ENCODE assay signal across 13 cellular contexts in the genomic region with DNA sequence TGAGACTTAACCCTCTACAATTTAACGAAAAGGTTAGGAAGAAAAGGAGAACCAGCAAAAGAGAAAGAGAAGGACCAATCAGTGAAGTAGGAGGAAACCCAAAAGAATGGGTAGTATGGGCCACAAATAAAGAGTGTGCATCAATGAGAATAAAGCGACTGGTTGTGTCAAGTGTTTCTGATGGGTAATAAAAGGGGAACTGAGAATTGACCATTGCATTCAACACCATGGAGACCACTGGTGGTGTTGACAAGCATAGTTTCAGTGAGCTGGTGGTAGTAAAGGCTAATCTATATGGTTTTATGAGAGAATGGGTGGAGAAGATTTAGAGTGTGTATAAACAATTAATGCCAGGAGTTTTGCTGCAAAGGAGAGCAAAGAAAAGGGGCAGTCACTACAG.
DNase-seq lines count a peak whose midpoint lies in the region; ATAC-seq, FAIRE-seq and TF ChIP-seq lines count a peak whose summit lies in the region.
"Had no signal": no experiment of that assay in that cellular context is flagged by ENCODE, and none has a peak within 500 bp of the region (broad histone marks: within the 10 kb centered on the region; RNA-seq: fewer than 3 reads in every experiment).

No MANE protein-coding gene starts in this region.

- no peaks in the 10 kb centered on the region for H3K4me1 Mint-ChIP-seq in natural killer cell treated with Interleukin-12 subunit alpha and Interleukin-12 subunit beta and Interleukin-15 and Interleukin-18, amount 100 ng/mL, for 72 hours (ENCODE audit: low read depth in 2 of 2)
- H3K4me1 Mint-ChIP-seq: activated CD4-positive, alpha-beta T cell treated with anti-CD3 and anti-CD28 coated beads, Interleukin-2, amount 10 ng/mL, durations not matched to agents 24 days and 14 days had no signal

- H3K27ac Mint-ChIP-seq in natural killer cell treated with Interleukin-12 subunit alpha and Interleukin-12 subunit beta and Interleukin-15 and Interleukin-18, amount 100 ng/mL, for 72 hours = no peak overlapping the region
- H3K27ac Mint-ChIP-seq: activated CD4-positive, alpha-beta T cell treated with anti-CD3 and anti-CD28 coated beads, Interleukin-2, amount 10 ng/mL, durations not matched to agents 24 days and 14 days had no signal

- no peak for TF ChIP-seq POLR2A in GM12891 (IDR thresholded peaks at IDR 0.05; ENCODE audit: low read depth, low read length)

- H3K27me3 Mint-ChIP-seq in natural killer cell treated with Interleukin-12 subunit alpha and Interleukin-12 subunit beta and Interleukin-15 and Interleukin-18, amount 100 ng/mL, for 72 hours = peaks cover 3 to 6% of the 10 kb centered on the region in 2 donors
- H3K27me3 Mint-ChIP-seq: activated CD4-positive, alpha-beta T cell treated with anti-CD3 and anti-CD28 coated beads, Interleukin-2, amount 10 ng/mL, durations not matched to agents 24 days and 14 days had no signal

- H3K9me3 Mint-ChIP-seq in natural killer cell treated with Interleukin-12 subunit alpha and Interleukin-12 subunit beta and Interleukin-15 and Interleukin-18, amount 100 ng/mL, for 72 hours = no peaks in the 10 kb centered on the region
- H3K9me3 Mint-ChIP-seq: activated CD4-positive, alpha-beta T cell treated with anti-CD3 and anti-CD28 coated beads, Interleukin-2, amount 10 ng/mL, durations not matched to agents 24 days and 14 days had no signal

- no peak for FAIRE-seq in GM12891 (lab: Jason Lieb, UNC)
- FAIRE-seq: A204.1, pancreas had no signal

- no peaks in the 10 kb centered on the region for H3K36me3 Mint-ChIP-seq in natural killer cell treated with Interleukin-12 subunit alpha and Interleukin-12 subunit beta and Interleukin-15 and Interleukin-18, amount 100 ng/mL, for 72 hours

- DNase-seq in GM12891 (ENCODE audit: insufficient read length, low spot score) (no peak), hypothalamus (lab: John Stamatoyannopoulos, UW) (no peak), anterior cingulate cortex (lab: John Stamatoyannopoulos, UW) (no peak)
- no peak for DNase-seq in activated CD8-positive, alpha-beta memory T cell treated with anti-CD3 and anti-CD28 coated beads for 24 hours
- DNase-seq in natural killer cell treated with Interleukin-12 subunit alpha and Interleukin-12 subunit beta and Interleukin-15 and Interleukin-18, amount 100 ng/mL, for 72 hours (ENCODE audit: low spot score) = no peak
- DNase-seq: activated CD4-positive, alpha-beta T cell treated with anti-CD3 and anti-CD28 coated beads, Interleukin-2, amount 10 ng/mL, durations not matched to agents 24 days and 14 days; MG63; NCI-H82; pancreas had no signal

- H3K4me3 Mint-ChIP-seq in natural killer cell treated with Interleukin-12 subunit alpha and Interleukin-12 subunit beta and Interleukin-15 and Interleukin-18, amount 100 ng/mL, for 72 hours = no peak overlapping the region
- H3K4me3 Mint-ChIP-seq: activated CD4-positive, alpha-beta T cell treated with anti-CD3 and anti-CD28 coated beads, Interleukin-2, amount 10 ng/mL, durations not matched to agents 24 days and 14 days had no signal

- peak; percentile 94 for ATAC-seq in GM19395 (IDR thresholded peaks at IDR 0.05; ENCODE audit: unreplicated experiment)
- peak; percentile 92 for ATAC-seq in HG02763 (IDR thresholded peaks at IDR 0.05; ENCODE audit: unreplicated experiment)
- peak; percentile 75 for ATAC-seq in HG03439 (IDR thresholded peaks at IDR 0.05; ENCODE audit: unreplicated experiment)
- no peak for ATAC-seq in natural killer cell treated with Interleukin-12 subunit alpha and Interleukin-12 subunit beta and Interleukin-15 and Interleukin-18, amount 100 ng/mL, for 72 hours
- ATAC-seq: pancreas had no signal

TF ChIP-seq in GM12891, 5 proteins besides CTCF, POLR2A, EP300 and RAD21:
- TF ChIP-seq PAX5 (IDR thresholded peaks at IDR 0.05; ENCODE audit: insufficient read depth, low read length, severe bottlenecking) (no peak), SPI1 (IDR thresholded peaks at IDR 0.05; ENCODE audit: low read depth, low read length) (peak; percentile 96), POLR2AphosphoS5 (IDR thresholded peaks at IDR 0.05; ENCODE audit: low read depth, low read length) (no peak)
TF ChIP-seq in GM12891: peak in this region for 1.

Comparison
In these comparisons a context has a peak if more than half of its experiments do, and no peak if none do; other contexts are left out.
1. ATAC-seq: peak in GM19395 (single experiment), HG02763 (single experiment) and HG03439 (single experiment); none in natural killer cell treated with Interleukin-12 subunit alpha and Interleukin-12 subunit beta and Interleukin-15 and Interleukin-18, amount 100 ng/mL, for 72 hours (0 of 2).